23 cellular contexts compared by ENCODE assay signal in genomic region chr13:57128909-57129308, GRCh38. TPM values are rescaled to one million over a fixed set of nuclear protein-coding genes. Genes with fewer than 3 reads are reported as not detected.
"Had no signal": no experiment of that assay in that cellular context is flagged by ENCODE, and none has a peak within 500 bp of the region (broad histone marks: within the 10 kb centered on the region; RNA-seq: fewer than 3 reads in every experiment).

No MANE protein-coding gene starts in this region.

- H3K27ac Mint-ChIP-seq: activated CD8-positive, alpha-beta T cell treated with anti-CD3 and anti-CD28 coated beads for 36 hours; activated naive CD8-positive, alpha-beta T cell treated with anti-CD3 and anti-CD28 coated beads, Interleukin-2, amount 50 U/mL, for 24 hours; stimulated activated naive CD8-positive, alpha-beta T cell treated with anti-CD3 and anti-CD28 coated beads, Interleukin-15, amount 100 ng/mL, for 72 hours; T-helper 2 cell treated with Interferon-gamma antibody and Interleukin-4, amounts not matched to agents 5 μg/mL and 100 μg/mL, for 36 hours had no signal

- H3K4me1 ChIP-seq: esophagus squamous epithelium, testis had no signal

- H3K4me3 ChIP-seq: ascending aorta, esophagus squamous epithelium, heart left ventricle, ovary, testis had no signal

- H3K4me3 Mint-ChIP-seq: activated CD8-positive, alpha-beta T cell treated with anti-CD3 and anti-CD28 coated beads for 36 hours; activated naive CD8-positive, alpha-beta T cell treated with anti-CD3 and anti-CD28 coated beads, Interleukin-2, amount 50 U/mL, for 24 hours; neural crest cell; stimulated activated naive CD8-positive, alpha-beta T cell treated with anti-CD3 and anti-CD28 coated beads, Interleukin-15, amount 100 ng/mL, for 72 hours; T-helper 2 cell treated with Interferon-gamma antibody and Interleukin-4, amounts not matched to agents 5 μg/mL and 100 μg/mL, for 36 hours had no signal

- H3K9me3 ChIP-seq: ascending aorta, esophagus squamous epithelium, ovary, testis had no signal

- ATAC-seq: activated CD8-positive, alpha-beta T cell treated with anti-CD3 and anti-CD28 coated beads for 36 hours; activated naive CD8-positive, alpha-beta T cell treated with anti-CD3 and anti-CD28 coated beads, Interleukin-2, amount 50 U/mL, for 24 hours; heart left ventricle; stimulated activated naive CD8-positive, alpha-beta T cell treated with anti-CD3 and anti-CD28 coated beads, Interleukin-15, amount 100 ng/mL, for 72 hours had no signal

- H3K27me3 Mint-ChIP-seq: activated CD8-positive, alpha-beta T cell treated with anti-CD3 and anti-CD28 coated beads for 36 hours; activated naive CD8-positive, alpha-beta T cell treated with anti-CD3 and anti-CD28 coated beads, Interleukin-2, amount 50 U/mL, for 24 hours; stimulated activated naive CD8-positive, alpha-beta T cell treated with anti-CD3 and anti-CD28 coated beads, Interleukin-15, amount 100 ng/mL, for 72 hours had no signal

- H3K27me3 ChIP-seq: ascending aorta, esophagus squamous epithelium, heart left ventricle, ovary, testis had no signal

- H3K36me3 ChIP-seq: ascending aorta, esophagus squamous epithelium, heart left ventricle, ovary had no signal

- H3K9me3 Mint-ChIP-seq: neural crest cell; stimulated activated naive CD8-positive, alpha-beta T cell treated with anti-CD3 and anti-CD28 coated beads, Interleukin-15, amount 100 ng/mL, for 72 hours had no signal

- DNase-seq: activated CD8-positive, alpha-beta memory T cell treated with anti-CD3 and anti-CD28 coated beads, Interleukin-2, amount 50 U/mL, for 48 hours; activated CD8-positive, alpha-beta T cell treated with anti-CD3 and anti-CD28 coated beads for 36 hours; activated naive CD4-positive, alpha-beta T cell treated with Interleukin-2 at 50 U/mL for 16 hours; activated naive CD8-positive, alpha-beta T cell treated with anti-CD3 and anti-CD28 coated beads, Interleukin-2, amount 50 U/mL, for 24 hours; esophagus squamous epithelium; foreskin fibroblast; heart left ventricle; ovary; stimulated activated CD4-positive, alpha-beta T cell treated with anti-CD3 and anti-CD28 coated beads, Interleukin-15, amount 100 ng/mL, for 24 hours; stimulated activated CD4-positive, alpha-beta T cell treated with anti-CD3 and anti-CD28 coated beads, Interleukin-4, amount 100 ng/mL, for 24 hours; stimulated activated naive CD8-positive, alpha-beta T cell treated with anti-CD3 and anti-CD28 coated beads, Interleukin-15, amount 100 ng/mL, for 72 hours; testis had no signal

- H3K4me1 Mint-ChIP-seq: activated naive CD8-positive, alpha-beta T cell treated with anti-CD3 and anti-CD28 coated beads, Interleukin-2, amount 50 U/mL, for 24 hours; neural crest cell; stimulated activated naive CD8-positive, alpha-beta T cell treated with anti-CD3 and anti-CD28 coated beads, Interleukin-15, amount 100 ng/mL, for 72 hours had no signal

RNA-seq across cellular contexts. Expression of gene PRR20A, which starts 11.8 kb away (rescaled TPM):
- total RNA-seq: activated CD8-positive, alpha-beta T cell treated with anti-CD3 and anti-CD28 coated beads for 36 hours; ascending aorta; bronchial epithelial cell; chondrocyte; dermis microvascular lymphatic vessel endothelial cell; esophagus squamous epithelium; heart left ventricle; kidney epithelial cell; liver; neural crest cell; ovary; renal cortical epithelial cell; skeletal muscle tissue; ureter had no signal
- polyA plus RNA-seq: heart left ventricle, liver, ovary had no signal

RNA-seq across cellular contexts. Expression of gene PRR20B, which starts 18.4 kb away (rescaled TPM):
- total RNA-seq: activated CD8-positive, alpha-beta T cell treated with anti-CD3 and anti-CD28 coated beads for 36 hours; ascending aorta; bronchial epithelial cell; chondrocyte; dermis microvascular lymphatic vessel endothelial cell; esophagus squamous epithelium; heart left ventricle; kidney epithelial cell; liver; neural crest cell; ovary; renal cortical epithelial cell; skeletal muscle tissue; ureter had no signal
- polyA plus RNA-seq: heart left ventricle, liver, ovary had no signal

RNA-seq across cellular contexts. Expression of gene PRR20C, which starts 25.0 kb away (rescaled TPM):
- total RNA-seq: activated CD8-positive, alpha-beta T cell treated with anti-CD3 and anti-CD28 coated beads for 36 hours; ascending aorta; bronchial epithelial cell; chondrocyte; dermis microvascular lymphatic vessel endothelial cell; esophagus squamous epithelium; heart left ventricle; kidney epithelial cell; liver; neural crest cell; ovary; renal cortical epithelial cell; skeletal muscle tissue; ureter had no signal
- polyA plus RNA-seq: heart left ventricle, liver, ovary had no signal

RNA-seq across cellular contexts. Expression of gene PRR20D, which starts 31.5 kb away (rescaled TPM):
- total RNA-seq: activated CD8-positive, alpha-beta T cell treated with anti-CD3 and anti-CD28 coated beads for 36 hours; ascending aorta; bronchial epithelial cell; chondrocyte; dermis microvascular lymphatic vessel endothelial cell; esophagus squamous epithelium; heart left ventricle; kidney epithelial cell; liver; neural crest cell; ovary; renal cortical epithelial cell; skeletal muscle tissue; ureter had no signal
- polyA plus RNA-seq: heart left ventricle, liver, ovary had no signal

RNA-seq across cellular contexts. Expression of gene PRR20E, which starts 38.1 kb away (rescaled TPM):
- total RNA-seq: activated CD8-positive, alpha-beta T cell treated with anti-CD3 and anti-CD28 coated beads for 36 hours; ascending aorta; bronchial epithelial cell; chondrocyte; dermis microvascular lymphatic vessel endothelial cell; esophagus squamous epithelium; heart left ventricle; kidney epithelial cell; liver; neural crest cell; ovary; renal cortical epithelial cell; skeletal muscle tissue; ureter had no signal
- polyA plus RNA-seq: heart left ventricle, liver, ovary had no signal
